ENCODE assay signal across 11 cellular contexts in the genomic region with DNA sequence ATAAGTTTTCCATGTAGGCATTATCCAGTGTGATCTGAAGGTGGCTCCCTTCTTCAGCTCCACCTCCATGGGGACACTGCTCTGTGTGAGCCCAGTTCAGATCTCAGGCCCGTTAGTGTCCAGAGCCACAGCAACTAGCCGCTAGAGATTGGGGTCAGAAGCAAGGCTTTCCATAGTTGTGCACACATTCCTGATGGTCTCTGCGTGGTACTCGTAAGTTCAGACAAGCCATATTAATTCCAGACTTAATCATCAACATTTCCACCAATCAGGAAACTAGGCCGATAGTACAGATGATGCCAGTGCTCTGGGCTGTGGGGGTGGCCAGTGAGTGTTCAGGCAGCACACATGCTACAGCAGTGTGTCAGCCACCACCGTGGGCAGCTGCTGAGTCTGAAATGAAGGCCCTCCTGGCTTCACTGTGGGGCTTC. TPM values are rescaled to one million over a fixed set of nuclear protein-coding genes. Genes with fewer than 3 reads are reported as not detected.
A peak's percentile ranks its signal among the peaks of the same experiment; 100 is the strongest.
DNase-seq lines count a peak whose midpoint lies in the region; ATAC-seq and TF ChIP-seq lines count a peak whose summit lies in the region.
"Had no signal": no experiment of that assay in that cellular context is flagged by ENCODE, and none has a peak within 500 bp of the region (broad histone marks: within the 10 kb centered on the region; RNA-seq: fewer than 3 reads in every experiment).

No MANE protein-coding gene starts in this region.

- intact Hi-C loops in A673 (cut with micrococcal nuclease; ENCODE audit: unreplicated experiment): no loop called here

- ATAC-seq in activated T-helper 17 cell treated with anti-CD3 and anti-CD28 coated beads, Interleukin-2, amount 50 U/mL, for 72 hours (replicated peaks): peak; percentile 63
- no peak for ATAC-seq in HG03139 (IDR thresholded peaks at IDR 0.05; ENCODE audit: unreplicated experiment)

- WGBS in suprapubic skin: 67% methylated on average over 5 of the region's 6 CpGs

- H3K4me1 ChIP-seq in A673 (ENCODE audit: insufficient read depth, low read length, poor library complexity, severe bottlenecking): peaks cover 6% of the 10 kb centered on the region
- no peaks in the 10 kb centered on the region for H3K4me1 ChIP-seq in suprapubic skin

- peaks cover 4% of the 10 kb centered on the region for H3K9me3 Mint-ChIP-seq in activated T-helper 17 cell treated with anti-CD3 and anti-CD28 coated beads, Interleukin-2, amount 50 U/mL, for 72 hours

- H3K9me3 ChIP-seq in A673 (ENCODE audit: low read depth, low read length, poor library complexity, severe bottlenecking) (no peaks in the 10 kb centered on the region), suprapubic skin (no peaks in the 10 kb centered on the region)

- H3K27me3 ChIP-seq in A673 (replicated peaks; ENCODE audit: insufficient read depth, low read depth, low read length, poor library complexity) (no peaks in the 10 kb centered on the region), suprapubic skin (no peaks in the 10 kb centered on the region)

- CTCF ChIA-PET in A673 (lab: Charles Lee): interaction anchor here (0.5 kb wide), 1 partner anchor 1278 kb away, joined by 4 read pairs; no protein-coding TSS in a partner anchor

- 0 out of 2 replicates have a peak, but pooled peaks have one; percentile 13 for TF ChIP-seq CTCF in A673 (conservative IDR thresholded peaks at IDR 0.05; ENCODE audit: low read depth, low read length)
- TF ChIP-seq CTCF in suprapubic skin (IDR thresholded peaks at IDR 0.05): no peak

- BruUV-seq in A673 (replicated peaks; lab: Mats Ljungman, UMichigan): no TSS peak

- H3K36me3 Mint-ChIP-seq in activated T-helper 17 cell treated with anti-CD3 and anti-CD28 coated beads, Interleukin-2, amount 50 U/mL, for 72 hours (ENCODE audit: low read depth): peaks cover 6% of the 10 kb centered on the region

- POLR2A ChIA-PET in A673 (lab: Charles Lee; ENCODE audit: low non-redundant PET): interaction anchor here (0.5 kb wide), 1 partner anchor 15 kb away, joined by 3 read pairs; no protein-coding TSS in a partner anchor

- TF ChIP-seq POLR2A in suprapubic skin (IDR thresholded peaks at IDR 0.05): no peak

- H3K4me3 ChIP-seq in A673 (ENCODE audit: low read depth, low read length, poor library complexity, severe bottlenecking) (no peak overlapping the region), suprapubic skin (no peak overlapping the region)

- no peak overlapping the region for H3K4me3 Mint-ChIP-seq in activated T-helper 17 cell treated with anti-CD3 and anti-CD28 coated beads, Interleukin-2, amount 50 U/mL, for 72 hours
- H3K4me3 Mint-ChIP-seq: activated CD4-positive, alpha-beta T cell treated with anti-CD3 and anti-CD28 coated beads, Interleukin-2, amount 10 ng/mL, durations not matched to agents 7 days and 5 days had no signal

- DNase-seq in A673 (ENCODE audit: low spot score) (peak; percentile 40), HK-2 (ENCODE audit: unreplicated experiment) (peak; percentile 79), iris pigment epithelial cell (ENCODE audit: low read depth) (peak; percentile 97), NCI-H2081 (lab: John Stamatoyannopoulos, UW) (no peak), suprapubic skin (ENCODE audit: low spot score in 2 of 2) (no peak), COLO829 (ENCODE audit: low spot score) (no peak)
- DNase-seq: activated CD4-positive, alpha-beta T cell treated with anti-CD3 and anti-CD28 coated beads, Interleukin-2, amount 10 ng/mL, durations not matched to agents 7 days and 5 days; NCI-H524 treated with DMSO at 0.1 percent for 48 hours; stimulated activated CD4-positive, alpha-beta T cell treated with anti-CD3 and anti-CD28 coated beads, Interleukin-4, amount 100 ng/mL, for 4 hours had no signal

- TF ChIP-seq EP300 in suprapubic skin (IDR thresholded peaks at IDR 0.05): no peak

- no peaks in the 10 kb centered on the region for H3K4me1 Mint-ChIP-seq in activated T-helper 17 cell treated with anti-CD3 and anti-CD28 coated beads, Interleukin-2, amount 50 U/mL, for 72 hours
- H3K4me1 Mint-ChIP-seq: activated CD4-positive, alpha-beta T cell treated with anti-CD3 and anti-CD28 coated beads, Interleukin-2, amount 10 ng/mL, durations not matched to agents 7 days and 5 days had no signal

- no peak overlapping the region for H3K27ac ChIP-seq in A673 (ENCODE audit: low read depth, low read length, poor library complexity, severe bottlenecking)
- H3K27ac ChIP-seq in suprapubic skin: no peak overlapping the region

- no peak overlapping the region for H3K27ac Mint-ChIP-seq in activated T-helper 17 cell treated with anti-CD3 and anti-CD28 coated beads, Interleukin-2, amount 50 U/mL, for 72 hours
- H3K27ac Mint-ChIP-seq: activated CD4-positive, alpha-beta T cell treated with anti-CD3 and anti-CD28 coated beads, Interleukin-2, amount 10 ng/mL, durations not matched to agents 7 days and 5 days had no signal

- H3K36me3 ChIP-seq in A673 (ENCODE audit: insufficient read depth, low read length, poor library complexity, severe bottlenecking) (no peaks in the 10 kb centered on the region), suprapubic skin (peaks cover 3% of the 10 kb centered on the region)

- no peaks in the 10 kb centered on the region for H3K27me3 Mint-ChIP-seq in activated T-helper 17 cell treated with anti-CD3 and anti-CD28 coated beads, Interleukin-2, amount 50 U/mL, for 72 hours

RNA-seq across cellular contexts. Expression of a gene that starts 17.5 kb away (rescaled TPM):
- total RNA-seq in A673 (2021): 191 and 221 TPM in 2 replicates
- 100 to 1,000 TPM; 106 to 175 TPM for total RNA-seq in activated T-helper 17 cell treated with anti-CD3 and anti-CD28 coated beads, Interleukin-2, amount 50 U/mL, for 72 hours
- total RNA-seq in suprapubic skin: 10 to 100 TPM; 59.7 to 71.4 (median 64.3) TPM

Comparison
In these comparisons a context has a peak if more than half of its experiments do, and no peak if none do; other contexts are left out.
1. DNase-seq: peak in A673 (single experiment), HK-2 (single experiment) and iris pigment epithelial cell (single experiment); none in NCI-H2081 (0 of 2), suprapubic skin (0 of 2) and COLO829 (single experiment).